In the genomic region with DNA sequence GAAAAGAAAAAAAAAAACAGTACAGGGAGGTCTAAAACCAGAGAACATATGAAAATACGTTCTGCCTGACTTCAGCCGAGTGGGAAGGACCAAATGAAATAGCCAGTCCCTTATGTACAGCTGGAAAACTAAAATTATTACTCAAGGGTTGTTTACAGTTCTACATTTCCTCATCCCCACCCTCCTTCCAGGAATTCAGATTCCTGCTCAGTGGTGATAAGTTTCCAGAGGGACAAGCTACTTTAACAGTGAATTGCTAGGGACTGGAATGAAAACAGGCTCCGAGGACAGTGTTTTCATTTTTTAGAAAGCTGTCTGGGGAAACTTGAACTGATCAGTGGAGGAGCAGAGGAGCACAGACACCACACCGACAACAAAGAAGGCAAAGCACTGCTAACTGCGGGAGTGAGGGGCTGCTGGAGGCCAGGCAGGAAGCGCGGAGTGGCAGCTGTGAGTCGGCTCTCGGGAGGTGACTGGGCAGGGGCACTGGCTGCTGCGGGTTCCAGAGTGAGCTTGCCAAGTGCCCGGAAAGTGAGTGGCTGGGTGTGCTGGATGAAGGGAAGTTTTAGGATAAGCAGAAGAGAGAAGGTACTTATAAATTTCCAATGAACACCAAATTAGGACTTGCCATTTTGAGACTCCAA, we compare ENCODE assay signal across 10 cellular contexts.
DNase-seq lines count a peak whose midpoint lies in the region; ATAC-seq and TF ChIP-seq lines count a peak whose summit lies in the region.
"Had no signal": no experiment of that assay in that cellular context is flagged by ENCODE, and none has a peak within 500 bp of the region (broad histone marks: within the 10 kb centered on the region; RNA-seq: fewer than 3 reads in every experiment).

No MANE protein-coding gene starts in this region.

- TF ChIP-seq CTCF in osteocyte (IDR thresholded peaks at IDR 0.05): no peak

- H3K9me3 Mint-ChIP-seq in activated naive CD8-positive, alpha-beta T cell (ENCODE audit: low read depth): no peaks in the 10 kb centered on the region
- no peaks in the 10 kb centered on the region for H3K9me3 Mint-ChIP-seq in osteocyte (ENCODE audit: unreplicated experiment)

- DNase-seq in AG08396 (ENCODE audit: low spot score) (peak; percentile 53), left ventricle myocardium superior (peak; percentile 47), osteocyte (ENCODE audit: extremely low spot score, unreplicated experiment) (no peak), globus pallidus (ENCODE audit: low spot score) (no peak), NCI-H1694 treated with DMSO at 0.1 percent for 48 hours (lab: John Stamatoyannopoulos, UW) (no peak), NCI-H1417 treated with DMSO at 0.1 percent for 48 hours (lab: John Stamatoyannopoulos, UW) (no peak)
- no peak for DNase-seq in stimulated activated CD4-positive, alpha-beta T cell treated with anti-CD3 and anti-CD28 coated beads, Interleukin-2, amount 100 ng/mL, for 24 hours
- DNase-seq: RPMI8226; stimulated activated naive CD8-positive, alpha-beta T cell treated with anti-CD3 and anti-CD28 coated beads, Interleukin-15, Interleukin-2, amounts not matched to agents 100 U/mL and 50 U/mL, for 24 hours had no signal

- H3K4me1 Mint-ChIP-seq in activated naive CD8-positive, alpha-beta T cell (ENCODE audit: low read depth): no peaks in the 10 kb centered on the region
- peaks cover 21% of the 10 kb centered on the region for H3K4me1 Mint-ChIP-seq in osteocyte (ENCODE audit: unreplicated experiment)

- no peaks in the 10 kb centered on the region for H3K27me3 Mint-ChIP-seq in activated naive CD8-positive, alpha-beta T cell
- no peaks in the 10 kb centered on the region for H3K27me3 Mint-ChIP-seq in osteocyte (ENCODE audit: unreplicated experiment)

- H3K27ac Mint-ChIP-seq in activated naive CD8-positive, alpha-beta T cell: peak overlapping the region; percentile 16
- peak overlapping the region; percentile 93 for H3K27ac Mint-ChIP-seq in osteocyte (ENCODE audit: unreplicated experiment)

- ATAC-seq in left ventricle myocardium superior: peak; percentile 82

- intact Hi-C loops in left ventricle myocardium superior (cut with micrococcal nuclease): loop anchor here (10.0 kb wide), 2 partner anchors 205 to 445 kb away; no protein-coding TSS in a partner anchor

- H3K4me3 Mint-ChIP-seq in activated naive CD8-positive, alpha-beta T cell: no peak overlapping the region
- H3K4me3 Mint-ChIP-seq in osteocyte (ENCODE audit: unreplicated experiment): peak overlapping the region; percentile 59

- H3K36me3 Mint-ChIP-seq in activated naive CD8-positive, alpha-beta T cell: peaks cover 11% of the 10 kb centered on the region
- H3K36me3 Mint-ChIP-seq in osteocyte (ENCODE audit: unreplicated experiment): peaks cover 42% of the 10 kb centered on the region

Comparison
In these comparisons a context has a peak if more than half of its experiments do, and no peak if none do; other contexts are left out.
1. DNase-seq: peak in AG08396 (single experiment) and left ventricle myocardium superior (single experiment); none in osteocyte (single experiment), globus pallidus (single experiment), NCI-H1694 treated with DMSO at 0.1 percent for 48 hours (single experiment), NCI-H1417 treated with DMSO at 0.1 percent for 48 hours (single experiment) and stimulated activated CD4-positive, alpha-beta T cell treated with anti-CD3 and anti-CD28 coated beads, Interleukin-2, amount 100 ng/mL, for 24 hours (0 of 2).